ENCODE assay signal across 8 cellular contexts in the genomic region with DNA sequence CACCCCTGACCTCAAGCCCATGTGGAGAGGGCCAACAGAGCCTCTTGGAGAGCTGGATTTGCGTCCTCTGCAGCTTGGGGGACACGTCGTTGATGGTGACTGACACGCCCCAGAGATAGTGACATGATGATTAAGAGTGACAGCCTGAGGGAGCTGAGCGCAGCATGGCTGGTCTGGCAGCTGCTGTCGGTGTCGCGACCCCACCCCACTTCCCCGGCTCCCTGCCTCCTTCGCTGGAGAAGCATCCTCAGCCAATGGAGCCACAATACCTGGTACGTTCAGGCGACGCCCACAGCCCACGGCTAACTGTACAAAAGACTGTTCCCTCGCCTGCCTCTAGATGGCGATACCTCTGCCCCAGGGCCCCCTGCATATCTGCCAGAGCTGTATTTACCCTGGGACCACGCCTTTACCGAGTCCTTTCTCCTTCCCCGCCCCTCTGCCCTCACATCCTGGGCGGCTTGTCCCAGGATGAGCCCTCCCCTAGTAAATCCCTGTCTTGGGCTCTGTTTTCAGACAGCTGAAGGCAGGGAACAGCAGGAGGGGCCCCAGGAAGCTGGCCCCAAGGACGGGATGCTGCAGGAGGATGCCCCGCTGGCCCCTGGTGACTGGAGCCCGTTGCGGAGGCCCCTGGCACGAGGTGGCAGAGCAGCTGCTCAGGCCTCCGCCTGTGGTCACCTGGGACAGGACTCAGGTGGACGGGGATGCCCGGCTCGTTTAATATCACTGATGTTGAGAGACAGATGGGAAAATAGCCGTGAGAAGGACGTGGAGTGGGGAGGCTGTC.
A peak's percentile ranks its signal among the peaks of the same experiment; 100 is the strongest.
DNase-seq lines count a peak whose midpoint lies in the region; ATAC-seq and TF ChIP-seq lines count a peak whose summit lies in the region.

No MANE protein-coding gene starts in this region.

- H3K36me3 Mint-ChIP-seq in brain: no peaks in the 10 kb centered on the region

- H3K4me3 ChIP-seq in BLaER1 treated with 17β-estradiol and CSF1 and Interleukin-3, amounts not matched to agents 10 nM and 100 nM: peak overlapping the region; percentile 41 to 69 (median 54)
- H3K4me3 ChIP-seq in iPS-18c (ENCODE audit: insufficient read depth, low read depth, low read length) (peak overlapping the region; percentile 44), skin epidermis (peak overlapping the region; percentile 2 to 28 (median 19))

- peak overlapping the region in 9 of 11 experiments; percentile 80 to 96 (median 92); a peak in 18 of 22 replicates for H3K27ac ChIP-seq in BLaER1 treated with 17β-estradiol and CSF1 and Interleukin-3, amounts not matched to agents 10 nM and 100 nM
- peak overlapping the region in 10 of 21 experiments; percentile 2 to 77 (median 36) for H3K27ac ChIP-seq in skin epidermis

- peaks cover 0 to 6% (median 2%) of the 10 kb centered on the region in 5 experiments for H3K9me3 Mint-ChIP-seq in brain

- TF ChIP-seq CTCF in brain (conservative IDR thresholded peaks at IDR 0.05): peak; percentile 49 to 68

- no peaks in the 10 kb centered on the region; a peak in 1 of 22 replicates for H3K27me3 ChIP-seq in BLaER1 treated with 17β-estradiol and CSF1 and Interleukin-3, amounts not matched to agents 10 nM and 100 nM

- peaks cover 2% of the 10 kb centered on the region for H3K27me3 Mint-ChIP-seq in brain

- 0 out of 22 replicates have a peak, but pooled peaks cover 0 to 4% (median 0%) of the 10 kb centered on the region in 11 experiments for H3K9me3 ChIP-seq in BLaER1 treated with 17β-estradiol and CSF1 and Interleukin-3, amounts not matched to agents 10 nM and 100 nM (replicated peaks in 1 of 11)
- H3K9me3 ChIP-seq in iPS-18c (ENCODE audit: control insufficient read depth, insufficient read depth, low read length): peaks cover 2% of the 10 kb centered on the region

- DNase-seq in NCI-H1930 (lab: John Stamatoyannopoulos, UW) (peak; percentile 59 to 71), UCSD-AML1 (lab: John Stamatoyannopoulos, UW; ENCODE audit: unreplicated experiment) (peak; percentile 61)

- H4K20me1 ChIP-seq in BLaER1 treated with 17β-estradiol and CSF1 and Interleukin-3, amounts not matched to agents 10 nM and 100 nM: no peaks in the 10 kb centered on the region; a peak in 1 of 22 replicates

- no peaks in the 10 kb centered on the region for H3K36me3 ChIP-seq in BLaER1 treated with 17β-estradiol and CSF1 and Interleukin-3, amounts not matched to agents 10 nM and 100 nM

- H3K4me1 ChIP-seq in BLaER1 treated with 17β-estradiol and CSF1 and Interleukin-3, amounts not matched to agents 10 nM and 100 nM: peaks cover 45 to 64% (median 57%) of the 10 kb centered on the region in 10 experiments

- peaks cover 34% of the 10 kb centered on the region for H3K4me1 Mint-ChIP-seq in brain

- ATAC-seq in GM21528 (IDR thresholded peaks at IDR 0.05; ENCODE audit: low FRiP score, unreplicated experiment) (peak; percentile 62), HG02884 (IDR thresholded peaks at IDR 0.05; ENCODE audit: unreplicated experiment) (no peak)

- H3K4me2 ChIP-seq in BLaER1 treated with 17β-estradiol and CSF1 and Interleukin-3, amounts not matched to agents 10 nM and 100 nM: peak overlapping the region; percentile 92 to 99 (median 98)

- H3K27ac Mint-ChIP-seq in brain: peak overlapping the region in 3 of 5 experiments; percentile 75 to 90 (median 90)

- peak overlapping the region; percentile 79 to 88 (median 83) for H3K4me3 Mint-ChIP-seq in brain

- H3K9ac ChIP-seq in BLaER1 treated with 17β-estradiol and CSF1 and Interleukin-3, amounts not matched to agents 10 nM and 100 nM: peak overlapping the region; percentile 54 to 84 (median 78); a peak in 20 of 22 replicates
